In genomic region chr14:58427289-58428010, GRCh38 we compare ENCODE assay signal across 8 cellular contexts. TPM values are rescaled to one million over a fixed set of nuclear protein-coding genes. Genes with fewer than 3 reads are reported as not detected.
DNase-seq lines count a peak whose midpoint lies in the region; ATAC-seq and TF ChIP-seq lines count a peak whose summit lies in the region.

KIAA0586 (plus strand) TSS chr14:58427719; CDS start chr14:58428265, 546 bp downstream.
TIMM9 (minus strand) TSS chr14:58427531; CDS start chr14:58411945, 15,586 bp downstream.

- no peaks in the 10 kb centered on the region for H3K4me1 ChIP-seq in H9 (ENCODE audit: insufficient read depth, low read length)

- H4K5ac ChIP-seq in H9 (ENCODE audit: insufficient read length, low read depth, low read length): no peak within 1 kb of the TSS

- DNase-seq in ELR (ENCODE audit: low read depth) (peak; percentile 99), H9 (peak; percentile 96), MG63 (peak; percentile 92), SHP77 treated with DMSO at 0.1 percent for 48 hours (lab: John Stamatoyannopoulos, UW) (peak; percentile 95), fibroblast of the conjunctiva (ENCODE audit: low read depth) (peak; percentile 98), nephron progenitor cell (peak; percentile 96)
- DNase-seq in activated effector memory CD4-positive, alpha-beta T cell treated with anti-CD3 and anti-CD28 coated beads, Interleukin-2, amount 50 U/mL, for 16 hours: peak; percentile 98
- peak; percentile 93 to 98 for DNase-seq in stimulated activated naive CD8-positive, alpha-beta T cell treated with anti-CD3 and anti-CD28 coated beads, Interleukin-15, amount 100 ng/mL, for 72 hours

- H3K9me3 ChIP-seq in H9 (ENCODE audit: control insufficient read depth, low read depth, low read length) (no peaks in the 10 kb centered on the region), MG63 (no peaks in the 10 kb centered on the region)

- H3T11ph ChIP-seq in H9 (ENCODE audit: low read length): no peak within 1 kb of the TSS

- H3K27ac ChIP-seq in H9 (ENCODE audit: insufficient read length, low read depth, low read length): no peak within 1 kb of the TSS

- no peak within 1 kb of the TSS for H4K8ac ChIP-seq in H9 (replicated peaks; ENCODE audit: insufficient read length, low read depth, low read length)

- ATAC-seq in stimulated activated naive CD8-positive, alpha-beta T cell treated with anti-CD3 and anti-CD28 coated beads, Interleukin-15, amount 100 ng/mL, for 72 hours: peak; percentile 95

- H3K79me1 ChIP-seq in H9 (ENCODE audit: insufficient read depth, low read depth, low read length, poor library complexity, severe bottlenecking): no peaks in the 10 kb centered on the region

- H3K9me3 Mint-ChIP-seq in H9: no peaks in the 10 kb centered on the region
- H3K9me3 Mint-ChIP-seq in nephron progenitor cell: no peaks in the 10 kb centered on the region
- no peaks in the 10 kb centered on the region for H3K9me3 Mint-ChIP-seq in stimulated activated naive CD8-positive, alpha-beta T cell treated with anti-CD3 and anti-CD28 coated beads, Interleukin-15, amount 100 ng/mL, for 72 hours

- H3K4me3 ChIP-seq in MG63: peak within 1 kb of the TSS; percentile 88

- no peak within 1 kb of the TSS for H3K4ac ChIP-seq in H9 (ENCODE audit: low read depth, low read length)

- H2BK120ac ChIP-seq in H9 (ENCODE audit: low read depth, low read length, poor library complexity, severe bottlenecking): no peak within 1 kb of the TSS

- H3K27ac Mint-ChIP-seq in H9 (peak within 1 kb of the TSS; percentile 95 to 96 (median 96)), nephron progenitor cell (peak within 1 kb of the TSS; percentile 99)
- peak within 1 kb of the TSS; percentile 100 for H3K27ac Mint-ChIP-seq in stimulated activated naive CD8-positive, alpha-beta T cell treated with anti-CD3 and anti-CD28 coated beads, Interleukin-15, amount 100 ng/mL, for 72 hours

- H2BK20ac ChIP-seq in H9 (ENCODE audit: low read depth, low read length, poor library complexity, severe bottlenecking): peak within 1 kb of the TSS; percentile 33

- H3K23me2 ChIP-seq in H9 (ENCODE audit: insufficient read length, low read depth, low read length, poor library complexity, severe bottlenecking): peaks cover 5% of the 10 kb centered on the region

- peaks cover 7 to 23% (median 21%) of the 10 kb centered on the region in 3 experiments for H3K36me3 Mint-ChIP-seq in H9 (ENCODE audit: insufficient read depth in 1 of 3, low read depth in 3 of 3)
- peaks cover 24% of the 10 kb centered on the region for H3K36me3 Mint-ChIP-seq in nephron progenitor cell (ENCODE audit: low read depth)

- peak within 1 kb of the TSS; percentile 69 for H3K9ac ChIP-seq in H9 (ENCODE audit: extremely low read depth, insufficient read length, low read length)

- H3K14ac ChIP-seq in H9 (ENCODE audit: insufficient read depth, low read length): peak within 1 kb of the TSS; percentile 62

- no peaks in the 10 kb centered on the region for H4K20me1 ChIP-seq in H9 (ENCODE audit: control insufficient read depth, insufficient read depth, insufficient read length)

- H3K4me2 ChIP-seq in H9 (ENCODE audit: insufficient read depth, insufficient read length, low read length): peak within 1 kb of the TSS; percentile 88

- H3K56ac ChIP-seq in H9 (ENCODE audit: insufficient read length, low read depth, low read length): no peak within 1 kb of the TSS

- H3K79me2 ChIP-seq in H9 (ENCODE audit: insufficient read depth, low read length): peaks cover 2% of the 10 kb centered on the region; the same call in 1 of the 2 replicates

- H3K4me3 Mint-ChIP-seq in H9 (peak within 1 kb of the TSS; percentile 94 to 96), nephron progenitor cell (peak within 1 kb of the TSS; percentile 91)
- H3K4me3 Mint-ChIP-seq in stimulated activated naive CD8-positive, alpha-beta T cell treated with anti-CD3 and anti-CD28 coated beads, Interleukin-15, amount 100 ng/mL, for 72 hours: peak within 1 kb of the TSS; percentile 78 to 89

- no peak within 1 kb of the TSS for H4K91ac ChIP-seq in H9 (ENCODE audit: insufficient read length, low read depth, low read length)

- H3K23ac ChIP-seq in H9 (ENCODE audit: insufficient read length, low read depth, low read length): no peak within 1 kb of the TSS

- no peaks in the 10 kb centered on the region for H3K27me3 ChIP-seq in H9 (ENCODE audit: insufficient read depth, low read length)
- H3K27me3 ChIP-seq in MG63: no peaks in the 10 kb centered on the region

- H3K27me3 Mint-ChIP-seq in H9 (ENCODE audit: low read depth): no peaks in the 10 kb centered on the region
- no peaks in the 10 kb centered on the region for H3K27me3 Mint-ChIP-seq in nephron progenitor cell (ENCODE audit: low read depth, poor library complexity)
- H3K27me3 Mint-ChIP-seq in stimulated activated naive CD8-positive, alpha-beta T cell treated with anti-CD3 and anti-CD28 coated beads, Interleukin-15, amount 100 ng/mL, for 72 hours: no peaks in the 10 kb centered on the region

- H2BK15ac ChIP-seq in H9 (ENCODE audit: low read depth, low read length): no peak within 1 kb of the TSS

- WGBS in H9 (ENCODE audit: extremely low coverage, insufficient read length, low lambda C conversion rate): no CpG with 5 or more reads among the region's 32 CpGs

- no peak within 1 kb of the TSS for H2AK5ac ChIP-seq in H9 (ENCODE audit: insufficient read length, low read length)

- no peak within 1 kb of the TSS for H2BK12ac ChIP-seq in H9 (ENCODE audit: insufficient read length, low read depth, low read length)

- H2BK5ac ChIP-seq in H9 (ENCODE audit: insufficient read length, low read length): no peak within 1 kb of the TSS

- peak within 1 kb of the TSS; percentile 15 for H3K18ac ChIP-seq in H9 (ENCODE audit: insufficient read length, low read depth, low read length)

- TF ChIP-seq CTCF in H9 (conservative IDR thresholded peaks at IDR 0.05) (no peak), nephron progenitor cell (IDR thresholded peaks at IDR 0.05) (no peak)

- peak within 1 kb of the TSS; percentile 96 for H2AFZ ChIP-seq in H9 (ENCODE audit: low read length)

- peaks cover 9% of the 10 kb centered on the region for H3K36me3 ChIP-seq in MG63

- peaks cover 11 to 16% of the 10 kb centered on the region in 2 experiments for H3K4me1 Mint-ChIP-seq in H9
- H3K4me1 Mint-ChIP-seq in nephron progenitor cell: peaks cover 34% of the 10 kb centered on the region
- H3K4me1 Mint-ChIP-seq in stimulated activated naive CD8-positive, alpha-beta T cell treated with anti-CD3 and anti-CD28 coated beads, Interleukin-15, amount 100 ng/mL, for 72 hours: peaks cover 37% of the 10 kb centered on the region

RNA-seq across cellular contexts. Expression of gene KIAA0586, which starts in this region (rescaled TPM):
- 19.7 and 20.9 TPM in 2 replicates for total RNA-seq in H9 (2021)
- 11.5 and 28.4 TPM in 2 replicates for total RNA-seq in MG63 (2014; rRNA removed; shearing (Covaris generic); ENCODE audit: low replicate concordance)

RNA-seq across cellular contexts. Expression of gene TIMM9, which starts in this region (rescaled TPM):
- total RNA-seq in H9 (2021): 51.4 and 52.3 TPM in 2 replicates
- 49.2 and 80.2 TPM in 2 replicates for total RNA-seq in MG63 (2014; rRNA removed; shearing (Covaris generic); ENCODE audit: low replicate concordance)
